In the genomic region with DNA sequence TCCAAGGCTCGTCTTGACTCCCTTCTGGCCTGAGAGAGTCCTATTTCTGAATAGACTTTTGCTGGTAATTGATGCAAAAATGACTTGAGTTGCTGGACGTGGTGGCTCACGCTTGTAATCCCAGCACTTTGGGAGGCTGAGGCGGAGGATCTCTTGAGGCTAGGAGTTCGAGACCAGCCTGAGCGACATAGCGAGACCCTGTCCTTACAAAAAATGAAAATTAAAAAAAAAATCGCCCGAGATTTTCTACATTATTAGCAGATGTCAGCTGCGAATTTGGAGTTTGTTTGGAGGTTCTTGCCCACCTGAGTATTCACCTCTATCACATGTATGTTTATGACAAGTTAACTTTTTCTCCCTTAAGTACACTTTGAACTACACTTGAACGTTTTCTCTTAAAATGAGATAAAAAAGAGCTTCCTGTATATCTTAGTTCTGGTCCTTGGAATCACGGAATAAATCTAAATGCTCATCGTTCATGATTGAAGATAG, we compare ENCODE assay signal across 2 cellular contexts.
TF ChIP-seq lines count a peak whose summit lies in the region.

No MANE protein-coding gene starts in this region.

TF ChIP-seq in SK-N-SH, 30 proteins besides CTCF, POLR2A, EP300 and RAD21 (continued from another document):
- TF ChIP-seq MXI1 (IDR thresholded peaks at IDR 0.05; ENCODE audit: low read depth, low read length): no peak
- TF ChIP-seq MEF2A (IDR thresholded peaks at IDR 0.05; ENCODE audit: borderline replicate concordance, low read depth): no peak

TF ChIP-seq in SK-N-SH treated with all-trans-retinoic acid at 6 μM for 48 hours, 23 proteins besides CTCF, POLR2A, EP300 and RAD21 (continued from another document):
- TF ChIP-seq, protein P1, sequence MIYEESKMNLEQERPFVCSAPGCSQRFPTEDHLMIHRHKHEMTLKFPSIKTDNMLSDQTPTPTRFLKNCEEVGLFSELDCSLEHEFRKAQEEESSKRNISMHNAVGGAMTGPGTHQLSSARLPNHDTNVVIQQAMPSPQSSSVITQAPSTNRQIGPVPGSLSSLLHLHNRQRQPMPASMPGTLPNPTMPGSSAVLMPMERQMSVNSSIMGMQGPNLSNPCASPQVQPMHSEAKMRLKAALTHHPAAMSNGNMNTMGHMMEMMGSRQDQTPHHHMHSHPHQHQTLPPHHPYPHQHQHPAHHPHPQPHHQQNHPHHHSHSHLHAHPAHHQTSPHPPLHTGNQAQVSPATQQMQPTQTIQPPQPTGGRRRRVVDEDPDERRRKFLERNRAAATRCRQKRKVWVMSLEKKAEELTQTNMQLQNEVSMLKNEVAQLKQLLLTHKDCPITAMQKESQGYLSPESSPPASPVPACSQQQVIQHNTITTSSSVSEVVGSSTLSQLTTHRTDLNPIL (CRISPR knock-in tag; IDR thresholded peaks at IDR 0.05; ENCODE audit: low read depth): no peak
- TF ChIP-seq, protein P2, sequence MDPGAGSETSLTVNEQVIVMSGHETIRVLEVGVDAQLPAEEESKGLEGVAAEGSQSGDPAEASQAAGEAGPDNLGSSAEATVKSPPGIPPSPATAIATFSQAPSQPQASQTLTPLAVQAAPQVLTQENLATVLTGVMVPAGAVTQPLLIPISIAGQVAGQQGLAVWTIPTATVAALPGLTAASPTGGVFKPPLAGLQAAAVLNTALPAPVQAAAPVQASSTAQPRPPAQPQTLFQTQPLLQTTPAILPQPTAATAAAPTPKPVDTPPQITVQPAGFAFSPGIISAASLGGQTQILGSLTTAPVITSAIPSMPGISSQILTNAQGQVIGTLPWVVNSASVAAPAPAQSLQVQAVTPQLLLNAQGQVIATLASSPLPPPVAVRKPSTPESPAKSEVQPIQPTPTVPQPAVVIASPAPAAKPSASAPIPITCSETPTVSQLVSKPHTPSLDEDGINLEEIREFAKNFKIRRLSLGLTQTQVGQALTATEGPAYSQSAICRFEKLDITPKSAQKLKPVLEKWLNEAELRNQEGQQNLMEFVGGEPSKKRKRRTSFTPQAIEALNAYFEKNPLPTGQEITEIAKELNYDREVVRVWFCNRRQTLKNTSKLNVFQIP (CRISPR knock-in tag; IDR thresholded peaks at IDR 0.05; ENCODE audit: borderline replicate concordance, low read depth): no peak
- TF ChIP-seq ISL1 (CRISPR knock-in tag; IDR thresholded peaks at IDR 0.05): no peak
- TF ChIP-seq PPARA (CRISPR knock-in tag; IDR thresholded peaks at IDR 0.05; ENCODE audit: borderline replicate concordance): no peak
- no peak for TF ChIP-seq OSR1 (CRISPR knock-in tag; IDR thresholded peaks at IDR 0.05)
- TF ChIP-seq SNAI2 (CRISPR knock-in tag; IDR thresholded peaks at IDR 0.05): no peak
- TF ChIP-seq GLIS3 (CRISPR knock-in tag; IDR thresholded peaks at IDR 0.05): no peak
- TF ChIP-seq, protein P3, sequence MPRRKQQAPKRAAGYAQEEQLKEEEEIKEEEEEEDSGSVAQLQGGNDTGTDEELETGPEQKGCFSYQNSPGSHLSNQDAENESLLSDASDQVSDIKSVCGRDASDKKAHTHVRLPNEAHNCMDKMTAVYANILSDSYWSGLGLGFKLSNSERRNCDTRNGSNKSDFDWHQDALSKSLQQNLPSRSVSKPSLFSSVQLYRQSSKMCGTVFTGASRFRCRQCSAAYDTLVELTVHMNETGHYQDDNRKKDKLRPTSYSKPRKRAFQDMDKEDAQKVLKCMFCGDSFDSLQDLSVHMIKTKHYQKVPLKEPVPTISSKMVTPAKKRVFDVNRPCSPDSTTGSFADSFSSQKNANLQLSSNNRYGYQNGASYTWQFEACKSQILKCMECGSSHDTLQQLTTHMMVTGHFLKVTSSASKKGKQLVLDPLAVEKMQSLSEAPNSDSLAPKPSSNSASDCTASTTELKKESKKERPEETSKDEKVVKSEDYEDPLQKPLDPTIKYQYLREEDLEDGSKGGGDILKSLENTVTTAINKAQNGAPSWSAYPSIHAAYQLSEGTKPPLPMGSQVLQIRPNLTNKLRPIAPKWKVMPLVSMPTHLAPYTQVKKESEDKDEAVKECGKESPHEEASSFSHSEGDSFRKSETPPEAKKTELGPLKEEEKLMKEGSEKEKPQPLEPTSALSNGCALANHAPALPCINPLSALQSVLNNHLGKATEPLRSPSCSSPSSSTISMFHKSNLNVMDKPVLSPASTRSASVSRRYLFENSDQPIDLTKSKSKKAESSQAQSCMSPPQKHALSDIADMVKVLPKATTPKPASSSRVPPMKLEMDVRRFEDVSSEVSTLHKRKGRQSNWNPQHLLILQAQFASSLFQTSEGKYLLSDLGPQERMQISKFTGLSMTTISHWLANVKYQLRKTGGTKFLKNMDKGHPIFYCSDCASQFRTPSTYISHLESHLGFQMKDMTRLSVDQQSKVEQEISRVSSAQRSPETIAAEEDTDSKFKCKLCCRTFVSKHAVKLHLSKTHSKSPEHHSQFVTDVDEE (CRISPR knock-in tag; IDR thresholded peaks at IDR 0.05): no peak
- no peak for TF ChIP-seq ZNF8 (CRISPR knock-in tag; IDR thresholded peaks at IDR 0.05)
- no peak for TF ChIP-seq ZC3H10 (CRISPR knock-in tag; IDR thresholded peaks at IDR 0.05)
